Comparison of ENCODE assay signal across 8 cellular contexts in the genomic region with DNA sequence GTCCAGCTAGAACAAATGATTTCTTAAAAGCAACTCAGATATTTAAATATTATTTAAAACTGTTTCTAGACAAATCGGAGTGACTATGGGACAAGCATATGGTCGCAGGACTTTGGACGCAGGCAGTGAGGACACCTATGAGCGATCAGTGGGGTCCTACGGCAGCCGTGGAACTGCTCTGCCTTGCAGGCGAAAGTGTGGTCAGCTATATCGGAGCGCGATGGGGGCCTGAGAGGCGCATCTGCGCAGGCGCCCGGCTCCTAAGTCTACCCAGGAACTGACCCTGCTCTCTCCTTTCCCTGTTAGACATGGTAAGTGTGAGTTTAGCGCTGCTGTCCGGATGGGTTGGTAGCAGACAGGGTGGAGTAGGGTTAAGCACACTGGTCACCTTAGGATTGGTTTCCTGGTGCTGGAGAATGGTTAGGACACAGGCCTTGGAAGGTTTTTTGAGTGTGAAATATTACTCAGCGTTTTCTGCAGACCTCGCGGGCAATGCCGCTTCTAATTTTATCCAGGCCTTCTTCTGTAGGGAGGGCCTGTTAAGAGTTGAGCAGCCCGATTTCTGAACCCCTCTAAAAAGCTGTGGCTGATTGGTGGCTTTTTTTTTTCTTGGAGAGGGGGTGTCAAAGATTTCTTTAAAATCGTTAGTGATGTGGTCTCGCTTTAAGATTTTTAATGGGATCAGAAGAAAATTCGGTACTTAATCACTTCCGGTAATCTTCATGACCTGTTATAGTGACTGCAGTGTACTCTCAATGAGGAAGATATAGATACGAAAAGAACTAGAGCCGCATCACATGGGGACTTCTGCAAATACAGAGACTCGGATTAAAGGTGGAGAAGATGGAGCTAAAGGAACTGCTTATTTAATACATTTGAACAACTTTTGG. TPM values are rescaled to one million over a fixed set of nuclear protein-coding genes. Genes with fewer than 3 reads are reported as not detected.
DNase-seq lines count a peak whose midpoint lies in the region; ATAC-seq and TF ChIP-seq lines count a peak whose summit lies in the region.

A gene (plus strand): TSS at position 293 of the 890 bp plus-strand sequence. CDS start 16 bp downstream, at position 309.

- no peaks in the 10 kb centered on the region for H3K27me3 ChIP-seq in ACC112 (ENCODE audit: insufficient read depth, low read length)
- no peaks in the 10 kb centered on the region for H3K27me3 ChIP-seq in breast epithelium
- no peaks in the 10 kb centered on the region for H3K27me3 ChIP-seq in skeletal muscle tissue (ENCODE audit: control insufficient read depth in 3 of 3, insufficient read depth in 3 of 3, low read length in 3 of 3)

- H3K27ac ChIP-seq in ACC112 (ENCODE audit: low read depth, low read length) (peak within 1 kb of the TSS; percentile 58), VCaP (peak within 1 kb of the TSS; percentile 85), breast epithelium (peak within 1 kb of the TSS; percentile 89 to 93), skeletal muscle tissue (ENCODE audit: low read depth, low read length) (peak within 1 kb of the TSS; percentile 85)

- H3K36me3 ChIP-seq in ACC112 (ENCODE audit: insufficient read depth, low read length) (peaks cover 31% of the 10 kb centered on the region), breast epithelium (no peaks in the 10 kb centered on the region), skeletal muscle tissue (ENCODE audit: control insufficient read depth in 3 of 3, insufficient read depth in 3 of 3, low read length in 3 of 3) (peaks cover 0 to 13% (median 9%) of the 10 kb centered on the region in 3 donors)

- peak; percentile 69 for TF ChIP-seq POLR2A in breast epithelium (IDR thresholded peaks at IDR 0.05)

- H3K4me1 ChIP-seq in ACC112 (ENCODE audit: control insufficient read depth, insufficient read depth, low read length, unreplicated experiment) (peaks cover 26% of the 10 kb centered on the region), breast epithelium (peaks cover 0 to 11% of the 10 kb centered on the region in 2 donors), skeletal muscle tissue (ENCODE audit: control insufficient read depth in 3 of 3, insufficient read depth in 3 of 3, low read length in 3 of 3) (peaks cover 15 to 43% (median 36%) of the 10 kb centered on the region in 3 donors)

- DNase-seq in NCI-H2196 treated with DMSO at 0.1 percent for 48 hours (lab: John Stamatoyannopoulos, UW; ENCODE audit: unreplicated experiment) (peak; percentile 90), breast epithelium (ENCODE audit: low spot score in 2 of 2) (peak; percentile 88)

- H2AFZ ChIP-seq in ACC112 (ENCODE audit: low read length, unreplicated experiment), result peak within 1 kb of the TSS; percentile 94

- H3K9ac ChIP-seq in skeletal muscle tissue (ENCODE audit: low read depth in 1 of 3, low read length in 3 of 3), result peak within 1 kb of the TSS; percentile 89 to 95 (median 92)

- H3K4me3 ChIP-seq in ACC112 (ENCODE audit: low read depth, low read length) (peak within 1 kb of the TSS; percentile 93), breast epithelium (peak within 1 kb of the TSS; percentile 64 to 83 (median 75)), iPS-18c (ENCODE audit: insufficient read depth, low read depth, low read length) (peak within 1 kb of the TSS; percentile 80), skeletal muscle tissue (ENCODE audit: low read length in 3 of 3) (peak within 1 kb of the TSS; percentile 88 to 100 (median 93))

- ATAC-seq in GM18870 (IDR thresholded peaks at IDR 0.05; ENCODE audit: unreplicated experiment) (peak; percentile 75), HG03135 (IDR thresholded peaks at IDR 0.05; ENCODE audit: unreplicated experiment) (peak; percentile 73)

- intact Hi-C loops in breast epithelium (cut with DNase I; ENCODE audit: low total_unique reads), result no loop called here

- H3K79me2 ChIP-seq in ACC112 (ENCODE audit: control insufficient read depth, insufficient read depth, low read length, unreplicated experiment), result peaks cover 51% of the 10 kb centered on the region

- no peaks in the 10 kb centered on the region for H3K9me3 ChIP-seq in breast epithelium
- no peaks in the 10 kb centered on the region for H3K9me3 ChIP-seq in iPS-18c (ENCODE audit: control insufficient read depth, insufficient read depth, low read length)
- H3K9me3 ChIP-seq in skeletal muscle tissue (ENCODE audit: control insufficient read depth in 3 of 3, low read length in 3 of 3), result no peaks in the 10 kb centered on the region

- no peak for TF ChIP-seq CTCF in VCaP (conservative IDR thresholded peaks at IDR 0.05)
- no peak for TF ChIP-seq CTCF in breast epithelium (IDR thresholded peaks at IDR 0.05)

RNA-seq across cellular contexts. Expression of the gene that starts here (rescaled TPM):
- total RNA-seq in breast epithelium (10 to 100 TPM; 64.8 to 81.1 (median 80.3) TPM), skeletal muscle tissue (75.7 TPM)

Comparison
In these comparisons a context has a peak if more than half of its experiments do, and no peak if none do; other contexts are left out.
1. Peak in every context shown above with its lines: DNase-seq, ATAC-seq, H3K4me3 ChIP-seq and H3K27ac ChIP-seq.